In genomic region chr18:39958876-39959275, GRCh38 we compare ENCODE assay signal across 24 cellular contexts.
DNase-seq lines count a peak whose midpoint lies in the region; ATAC-seq and TF ChIP-seq lines count a peak whose summit lies in the region.
"Had no signal": no experiment of that assay in that cellular context is flagged by ENCODE, and none has a peak within 500 bp of the region (broad histone marks: within the 10 kb centered on the region; RNA-seq: fewer than 3 reads in every experiment).

No MANE protein-coding gene starts in this region.

- no peaks in the 10 kb centered on the region for H4K20me1 ChIP-seq in mammary epithelial cell (ENCODE audit: insufficient read depth, low read length)

- no peaks in the 10 kb centered on the region for H3K79me2 ChIP-seq in mammary epithelial cell (ENCODE audit: insufficient read depth, low read length)

- H3K36me3 ChIP-seq in mammary epithelial cell (ENCODE audit: insufficient read depth, low read length), result no peaks in the 10 kb centered on the region
- H3K36me3 ChIP-seq: SJSA1 had no signal

- peaks cover 40% of the 10 kb centered on the region for H3K4me1 ChIP-seq in mammary epithelial cell (ENCODE audit: insufficient read depth, low read length)
- H3K4me1 ChIP-seq: Caco-2, SJSA1 had no signal

- no peak for TF ChIP-seq CTCF in mammary epithelial cell (conservative IDR thresholded peaks at IDR 0.05 in 1 of 2, IDR thresholded peaks at IDR 0.05 in 1 of 2; ENCODE audit: extremely low read depth in 1 of 2, insufficient read depth in 1 of 2, low read depth in 1 of 2, low read length in 2 of 2)

- intact Hi-C loops in mammary epithelial cell (cut with micrococcal nuclease), result no loop called here

- CTCF ChIA-PET in mammary epithelial cell (lab: Charles Lee; ENCODE audit: low non-redundant PET), result no interaction called here

- no peak overlapping the region for H2AFZ ChIP-seq in mammary epithelial cell (ENCODE audit: low read depth, low read length)

- H3K27ac ChIP-seq in mammary epithelial cell (ENCODE audit: insufficient read depth, low read depth, low read length), result peak overlapping the region; percentile 91
- H3K27ac ChIP-seq: HL-60, SJSA1 had no signal

- no peaks in the 10 kb centered on the region for H3K27me3 ChIP-seq in mammary epithelial cell (ENCODE audit: insufficient read depth, low read length)
- H3K27me3 ChIP-seq: SJSA1 had no signal

- H3K9ac ChIP-seq in mammary epithelial cell (ENCODE audit: insufficient read depth, low read length), result no peak overlapping the region

- no TSS peak for BruUV-seq in mammary epithelial cell (replicated peaks; lab: Mats Ljungman, UMichigan)

- DNase-seq in OCI-M1 (lab: John Stamatoyannopoulos, UW) (peak; percentile 52), mammary epithelial cell (peak; percentile 38), iris pigment epithelial cell (ENCODE audit: low read depth) (peak; percentile 20), CD1c-positive myeloid dendritic cell (ENCODE audit: extremely low spot score) (no peak), NCI-H748 (lab: John Stamatoyannopoulos, UW; ENCODE audit: unreplicated experiment) (no peak), T-helper 2 cell (no peak)
- DNase-seq: C1 segment of cervical spinal cord; Caco-2; CD8-positive, alpha-beta T cell; DND-41; MV-4-11; NCI-H1105; NCI-H1436 treated with DMSO at 0.1 percent for 48 hours; NCI-H187 treated with DMSO at 0.1 percent for 48 hours; NCI-H2171 treated with DMSO at 0.1 percent for 48 hours; NCI-H345; NCI-H510A treated with DMSO at 0.1 percent for 48 hours; NCI-H748 treated with DMSO at 0.1 percent for 48 hours; PC-3; Right ventricle myocardium superior had no signal

- no peak overlapping the region for H3K4me2 ChIP-seq in mammary epithelial cell (ENCODE audit: insufficient read depth, low read depth, low read length)

- 92% methylated on average over 1 of the region's 1 CpG for WGBS in mammary epithelial cell (ENCODE audit: low coverage, missing lambda C conversion rate)

- no peak for ATAC-seq in HG03442 (IDR thresholded peaks at IDR 0.05; ENCODE audit: unreplicated experiment)
- ATAC-seq: CD8-positive, alpha-beta T cell; HCT116; PC-3 had no signal

- no peak overlapping the region for H3K4me3 ChIP-seq in mammary epithelial cell (replicated peaks in 1 of 3; ENCODE audit: insufficient read depth in 1 of 3, low read depth in 2 of 3, low read length in 3 of 3)
- H3K4me3 ChIP-seq: SJSA1 had no signal

- in situ Hi-C loops in mammary epithelial cell (cut with MboI; ENCODE audit: low sequenced_read_pairs in 2 of 2), result no loop called here

- H3K9me3 ChIP-seq in mammary epithelial cell (replicated peaks; ENCODE audit: insufficient read depth, low read length), result no peaks in the 10 kb centered on the region
- H3K9me3 ChIP-seq: Caco-2 had no signal

- dilution Hi-C loops in mammary epithelial cell (cut with HindIII; ENCODE audit: low sequenced_read_pairs), result no loop called here

Comparison
In these comparisons a context has a peak if more than half of its experiments do, and no peak if none do; other contexts are left out.
1. DNase-seq: peak in OCI-M1 (single experiment), mammary epithelial cell (single experiment) and iris pigment epithelial cell (single experiment); none in CD1c-positive myeloid dendritic cell (single experiment), NCI-H748 (single experiment) and T-helper 2 cell (0 of 5).